In the genomic region with DNA sequence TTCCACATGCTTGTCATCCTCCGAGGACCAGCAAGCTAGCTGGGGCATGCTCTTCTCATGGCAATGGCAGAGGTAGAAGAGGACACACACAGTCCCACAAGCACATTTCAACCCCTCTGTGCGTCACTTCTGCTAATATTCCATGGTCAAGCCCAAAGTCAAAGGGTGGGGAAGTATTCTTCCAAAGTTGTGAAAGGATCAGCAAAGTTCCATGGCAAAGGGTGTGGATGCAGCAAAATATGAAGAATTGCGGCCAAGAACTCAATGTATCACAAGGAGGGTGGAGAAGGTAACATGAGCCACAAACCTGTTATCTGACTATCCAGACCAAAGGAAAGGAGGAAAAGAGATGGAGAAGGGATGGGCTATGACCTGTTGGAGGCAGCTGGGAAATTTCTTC, we compare ENCODE assay signal across 23 cellular contexts.
DNase-seq lines count a peak whose midpoint lies in the region; ATAC-seq, FAIRE-seq and TF ChIP-seq lines count a peak whose summit lies in the region.
"Had no signal": no experiment of that assay in that cellular context is flagged by ENCODE, and none has a peak within 500 bp of the region (broad histone marks: within the 10 kb centered on the region; RNA-seq: fewer than 3 reads in every experiment).

No MANE protein-coding gene starts in this region.

- no peak for ATAC-seq in CD4-positive, CD25-positive, alpha-beta regulatory T cell (ENCODE audit: low read depth in 2 of 2)
- ATAC-seq in body of pancreas, result no peak
- ATAC-seq in esophagus mucosa, result peak; percentile 56
- no peak for ATAC-seq in pancreas

- intact Hi-C loops in body of pancreas (cut with DNase I) (no loop called here), pancreas (cut with DNase I) (no loop called here), tibial artery (cut with DNase I; ENCODE audit: low total_unique reads) (no loop called here)
- intact Hi-C loops in activated T-helper 2 cell treated with anti-CD3 and anti-CD28 coated beads, Interferon-gamma antibody, Interleukin-2, Interleukin-4, amounts not matched to agents 10 μg/mL and 5 μg/mL and 100 μg/mL, durations not matched to agents 14 hours and 24 hours and 36 hours (cut with micrococcal nuclease), result no loop called here

- H3K27me3 Mint-ChIP-seq in CD4-positive, CD25-positive, alpha-beta regulatory T cell, result peaks cover 17% of the 10 kb centered on the region
- H3K27me3 Mint-ChIP-seq in activated T-helper 2 cell treated with anti-CD3 and anti-CD28 coated beads, Interferon-gamma antibody, Interleukin-2, Interleukin-4, amounts not matched to agents 10 μg/mL and 5 μg/mL and 100 μg/mL, durations not matched to agents 14 hours and 24 hours and 36 hours (ENCODE audit: low read depth), result peaks cover 12% of the 10 kb centered on the region

- H3K9me3 Mint-ChIP-seq in CD4-positive, CD25-positive, alpha-beta regulatory T cell, result no peaks in the 10 kb centered on the region
- no peaks in the 10 kb centered on the region for H3K9me3 Mint-ChIP-seq in activated T-helper 2 cell treated with anti-CD3 and anti-CD28 coated beads, Interferon-gamma antibody, Interleukin-2, Interleukin-4, amounts not matched to agents 10 μg/mL and 5 μg/mL and 100 μg/mL, durations not matched to agents 14 hours and 24 hours and 36 hours
- H3K9me3 Mint-ChIP-seq: CD4-positive, alpha-beta memory T cell had no signal

- no peaks in the 10 kb centered on the region for H3K27me3 ChIP-seq in CD4-positive, CD25-positive, alpha-beta regulatory T cell (ENCODE audit: control insufficient read depth, insufficient read depth, low read length)
- no peaks in the 10 kb centered on the region for H3K27me3 ChIP-seq in body of pancreas
- H3K27me3 ChIP-seq in pancreas, result no peaks in the 10 kb centered on the region
- no peaks in the 10 kb centered on the region for H3K27me3 ChIP-seq in H7 (ENCODE audit: control insufficient read depth, insufficient read depth, low read length)
- H3K27me3 ChIP-seq in tibial artery, result peaks cover 0 to 6% of the 10 kb centered on the region in 2 donors
- H3K27me3 ChIP-seq: BLaER1, MG63 had no signal

- H3K4me3 ChIP-seq in CD4-positive, CD25-positive, alpha-beta regulatory T cell (ENCODE audit: low read depth, low read length), result no peak overlapping the region
- H3K4me3 ChIP-seq in body of pancreas (no peak overlapping the region), pancreas (no peak overlapping the region), H7 (ENCODE audit: insufficient read depth, low read depth, low read length) (no peak overlapping the region), tibial artery (no peak overlapping the region)
- H3K4me3 ChIP-seq: BLaER1, MG63 had no signal

- no peaks in the 10 kb centered on the region for H3K36me3 ChIP-seq in CD4-positive, CD25-positive, alpha-beta regulatory T cell (ENCODE audit: control insufficient read depth, insufficient read depth, low read length)
- H3K36me3 ChIP-seq in body of pancreas (replicated peaks in 1 of 2; ENCODE audit: insufficient read depth in 1 of 2, low read depth in 2 of 2) (no peaks in the 10 kb centered on the region), pancreas (no peaks in the 10 kb centered on the region), H7 (replicated peaks; ENCODE audit: control insufficient read depth, insufficient read depth, low read length) (no peaks in the 10 kb centered on the region), tibial artery (no peaks in the 10 kb centered on the region)
- H3K36me3 ChIP-seq: BLaER1, MG63 had no signal

- TF ChIP-seq POLR2A in body of pancreas (IDR thresholded peaks at IDR 0.05), result no peak

- no peak for DNase-seq in CD4-positive, CD25-positive, alpha-beta regulatory T cell
- no peak for DNase-seq in body of pancreas
- DNase-seq in pancreas, result no peak
- DNase-seq in H7, result no peak
- DNase-seq in activated T-helper 2 cell treated with anti-CD3 and anti-CD28 coated beads, Interferon-gamma antibody, Interleukin-2, Interleukin-4, amounts not matched to agents 10 μg/mL and 5 μg/mL and 100 μg/mL, durations not matched to agents 14 hours and 24 hours and 36 hours (ENCODE audit: low spot score), result no peak
- DNase-seq in tibial artery, result no peak
- no peak for DNase-seq in NK-92 (lab: John Stamatoyannopoulos, UW; ENCODE audit: unreplicated experiment)
- DNase-seq: ACHN; CD4-positive, alpha-beta memory T cell; DMS153; GOT3; Kasumi-1; MG63; NCI-H1694 treated with DMSO at 0.1 percent for 48 hours; NCI-H2081 treated with DMSO at 0.1 percent for 48 hours; NCI-H2171 treated with DMSO at 0.1 percent for 48 hours; NCI-H524 treated with DMSO at 0.1 percent for 48 hours; OCI-M1; SHP77 had no signal

- H3K27ac Mint-ChIP-seq in CD4-positive, CD25-positive, alpha-beta regulatory T cell, result peak overlapping the region in 2 of 3 donors; percentile 21 to 43
- no peak overlapping the region for H3K27ac Mint-ChIP-seq in activated T-helper 2 cell treated with anti-CD3 and anti-CD28 coated beads, Interferon-gamma antibody, Interleukin-2, Interleukin-4, amounts not matched to agents 10 μg/mL and 5 μg/mL and 100 μg/mL, durations not matched to agents 14 hours and 24 hours and 36 hours

- H3K4me1 ChIP-seq in CD4-positive, CD25-positive, alpha-beta regulatory T cell (ENCODE audit: control insufficient read depth, insufficient read depth, low read length, poor library complexity, severe bottlenecking), result peaks cover 3% of the 10 kb centered on the region
- peaks cover 36% of the 10 kb centered on the region for H3K4me1 ChIP-seq in body of pancreas
- peaks cover 0 to 7% (median 0%) of the 10 kb centered on the region in 3 donors for H3K4me1 ChIP-seq in pancreas
- H3K4me1 ChIP-seq in tibial artery, result peaks cover 0 to 9% (median 4%) of the 10 kb centered on the region in 4 donors
- H3K4me1 ChIP-seq: BLaER1 had no signal

- FAIRE-seq in pancreas (lab: Jason Lieb, UNC), result no peak
- FAIRE-seq: GM12892 had no signal

- peaks cover 5 to 33% (median 21%) of the 10 kb centered on the region in 4 donors for H3K4me1 Mint-ChIP-seq in CD4-positive, CD25-positive, alpha-beta regulatory T cell
- peaks cover 10% of the 10 kb centered on the region for H3K4me1 Mint-ChIP-seq in activated T-helper 2 cell treated with anti-CD3 and anti-CD28 coated beads, Interferon-gamma antibody, Interleukin-2, Interleukin-4, amounts not matched to agents 10 μg/mL and 5 μg/mL and 100 μg/mL, durations not matched to agents 14 hours and 24 hours and 36 hours (ENCODE audit: low read depth)

- H3K36me3 Mint-ChIP-seq in CD4-positive, CD25-positive, alpha-beta regulatory T cell, result peaks cover 4% of the 10 kb centered on the region
- H3K36me3 Mint-ChIP-seq in activated T-helper 2 cell treated with anti-CD3 and anti-CD28 coated beads, Interferon-gamma antibody, Interleukin-2, Interleukin-4, amounts not matched to agents 10 μg/mL and 5 μg/mL and 100 μg/mL, durations not matched to agents 14 hours and 24 hours and 36 hours (ENCODE audit: low read depth), result no peaks in the 10 kb centered on the region
- H3K36me3 Mint-ChIP-seq: CD4-positive, alpha-beta memory T cell had no signal

- WGBS in body of pancreas, 2 donors, result 87 to 90% methylated on average over 2 to 3 of the region's 3 CpGs
- WGBS in pancreas, 2 donors, result 90 to 95% methylated on average over 3 of the region's 3 CpGs

- no peaks in the 10 kb centered on the region for H3K9me3 ChIP-seq in CD4-positive, CD25-positive, alpha-beta regulatory T cell (ENCODE audit: control insufficient read depth in 2 of 2, low read length in 2 of 2)
- H3K9me3 ChIP-seq in body of pancreas, result no peaks in the 10 kb centered on the region
- H3K9me3 ChIP-seq in pancreas, result no peaks in the 10 kb centered on the region
- H3K9me3 ChIP-seq in tibial artery, result no peaks in the 10 kb centered on the region
- H3K9me3 ChIP-seq: BLaER1, MG63 had no signal

- H3K4me3 Mint-ChIP-seq in CD4-positive, CD25-positive, alpha-beta regulatory T cell, result no peak overlapping the region
- H3K4me3 Mint-ChIP-seq in activated T-helper 2 cell treated with anti-CD3 and anti-CD28 coated beads, Interferon-gamma antibody, Interleukin-2, Interleukin-4, amounts not matched to agents 10 μg/mL and 5 μg/mL and 100 μg/mL, durations not matched to agents 14 hours and 24 hours and 36 hours (ENCODE audit: low read depth), result no peak overlapping the region

- TF ChIP-seq CTCF in body of pancreas (IDR thresholded peaks at IDR 0.05), result no peak
- no peak for TF ChIP-seq CTCF in pancreas (IDR thresholded peaks at IDR 0.05)
- no peak for TF ChIP-seq CTCF in tibial artery (IDR thresholded peaks at IDR 0.05)

- H3K27ac ChIP-seq in CD4-positive, CD25-positive, alpha-beta regulatory T cell (ENCODE audit: insufficient read depth, low read length, poor library complexity, severe bottlenecking), result no peak overlapping the region
- H3K27ac ChIP-seq in body of pancreas, result peak overlapping the region; percentile 26 to 80 (median 76)
- peak overlapping the region in 3 of 4 donors; percentile 47 to 75 (median 65) for H3K27ac ChIP-seq in pancreas
- H3K27ac ChIP-seq in tibial artery, result no peak overlapping the region
- H3K27ac ChIP-seq: 22Rv1, BLaER1 had no signal

Comparison
In these comparisons a context has a peak if more than half of its experiments do, and no peak if none do; other contexts are left out.
1. H3K27ac ChIP-seq: peak in body of pancreas (4 of 4) and pancreas (3 of 4); none in CD4-positive, CD25-positive, alpha-beta regulatory T cell (single experiment) and tibial artery (0 of 2).